12 cellular contexts compared by ENCODE assay signal in genomic region chr21:16084776-16085364, GRCh38.
DNase-seq lines count a peak whose midpoint lies in the region; ATAC-seq and TF ChIP-seq lines count a peak whose summit lies in the region.
"Had no signal": no experiment of that assay in that cellular context is flagged by ENCODE, and none has a peak within 500 bp of the region (broad histone marks: within the 10 kb centered on the region; RNA-seq: fewer than 3 reads in every experiment).

No MANE protein-coding gene starts in this region.

- TF ChIP-seq CTCF in 22Rv1 (IDR thresholded peaks at IDR 0.05): no peak
- TF ChIP-seq CTCF in LNCaP clone FGC (IDR thresholded peaks at IDR 0.05; ENCODE audit: control insufficient read depth, extremely low read depth, insufficient read depth): peak; percentile 41
- no peak for TF ChIP-seq CTCF in esophagus squamous epithelium (IDR thresholded peaks at IDR 0.05)
- no peak for TF ChIP-seq CTCF in nephron progenitor cell (IDR thresholded peaks at IDR 0.05)
- no peak for TF ChIP-seq CTCF in spleen (IDR thresholded peaks at IDR 0.05 in 8 of 11, conservative IDR thresholded peaks at IDR 0.05 in 3 of 11)
- TF ChIP-seq CTCF in Caco-2 (IDR thresholded peaks at IDR 0.05; ENCODE audit: insufficient read depth in 1 of 2, low read depth in 1 of 2, low read length in 1 of 2, severe bottlenecking in 1 of 2, unreplicated experiment in 1 of 2): no peak

- TF ChIP-seq POLR2A in esophagus squamous epithelium (IDR thresholded peaks at IDR 0.05) (no peak), spleen (IDR thresholded peaks at IDR 0.05) (no peak)

- H3K27ac Mint-ChIP-seq in nephron progenitor cell (peak overlapping the region; percentile 85), Caco-2 (ENCODE audit: unreplicated experiment) (no peak overlapping the region)
- no peak overlapping the region for H3K27ac Mint-ChIP-seq in activated T-cell treated with anti-CD3 and anti-CD28 coated beads, Interleukin-2, amount 50 U/mL, for 24 hours
- H3K27ac Mint-ChIP-seq: activated naive CD8-positive, alpha-beta T cell treated with anti-CD3 and anti-CD28 coated beads, Interleukin-2, amount 50 U/mL, for 24 hours had no signal

- intact Hi-C loops in esophagus squamous epithelium (cut with DNase I) (loop anchor here (5.0 kb wide), 1 partner anchor 242 kb away; no protein-coding TSS in a partner anchor), spleen (cut with DNase I; ENCODE audit: low total_unique reads) (loop anchor here (5.0 kb wide), 1 partner anchor 242 kb away; no protein-coding TSS in a partner anchor), Caco-2 (cut with micrococcal nuclease; ENCODE audit: unreplicated experiment) (loop anchor here (10.0 kb wide), 1 partner anchor 110 kb away; no protein-coding TSS in a partner anchor)

- WGBS in esophagus squamous epithelium, 2 donors: 69 to 79% methylated on average over 7 of the region's 7 CpGs
- WGBS in spleen, 5 donors: 84 to 91% (median 89%) methylated on average over 7 of the region's 7 CpGs

- H3K27me3 ChIP-seq in esophagus squamous epithelium (no peaks in the 10 kb centered on the region), spleen (replicated peaks in 1 of 7) (no peaks in the 10 kb centered on the region), Caco-2 (replicated peaks; ENCODE audit: control insufficient read depth, insufficient read depth, low read length) (no peaks in the 10 kb centered on the region)

- H3K27me3 Mint-ChIP-seq in nephron progenitor cell (ENCODE audit: low read depth, poor library complexity): no peaks in the 10 kb centered on the region
- no peaks in the 10 kb centered on the region for H3K27me3 Mint-ChIP-seq in activated T-cell treated with anti-CD3 and anti-CD28 coated beads, Interleukin-2, amount 50 U/mL, for 24 hours
- H3K27me3 Mint-ChIP-seq in Caco-2 (ENCODE audit: insufficient read depth, unreplicated experiment): no peaks in the 10 kb centered on the region
- H3K27me3 Mint-ChIP-seq: activated naive CD8-positive, alpha-beta T cell treated with anti-CD3 and anti-CD28 coated beads, Interleukin-2, amount 50 U/mL, for 24 hours had no signal

- H3K4me3 ChIP-seq in LNCaP clone FGC (ENCODE audit: low read depth, low read length) (no peak overlapping the region; the same call in 1 of the 2 replicates), esophagus squamous epithelium (no peak overlapping the region), spleen (no peak overlapping the region), Caco-2 (ENCODE audit: low read depth, low read length) (no peak overlapping the region)

- H3K27ac ChIP-seq in 22Rv1 (peak overlapping the region; percentile 19; the same call in 1 of the 2 replicates), esophagus squamous epithelium (peak overlapping the region in 3 of 4 donors; percentile 30 to 65 (median 52)), spleen (no peak overlapping the region)
- H3K27ac ChIP-seq: HL-60 had no signal

- H3K36me3 Mint-ChIP-seq in nephron progenitor cell (ENCODE audit: low read depth) (no peaks in the 10 kb centered on the region), Caco-2 (ENCODE audit: insufficient read depth, unreplicated experiment) (no peaks in the 10 kb centered on the region)
- no peaks in the 10 kb centered on the region for H3K36me3 Mint-ChIP-seq in activated T-cell treated with anti-CD3 and anti-CD28 coated beads, Interleukin-2, amount 50 U/mL, for 24 hours (ENCODE audit: low read depth)

- DNase-seq in LNCaP clone FGC (ENCODE audit: low read depth) (peak; percentile 93), esophagus squamous epithelium (lab: John Stamatoyannopoulos, UW) (no peak), nephron progenitor cell (no peak), spleen (no peak), Caco-2 (no peak)
- no peak for DNase-seq in activated T-cell treated with anti-CD3 and anti-CD28 coated beads, Interleukin-2, amount 50 U/mL, for 24 hours
- DNase-seq: activated naive CD8-positive, alpha-beta T cell treated with anti-CD3 and anti-CD28 coated beads, Interleukin-2, amount 50 U/mL, for 24 hours; HCEC 1CT; stimulated activated naive CD4-positive, alpha-beta T cell treated with Interleukin-2 at 50 U/mL for 16 hours had no signal

- H3K9me3 ChIP-seq in esophagus squamous epithelium (no peaks in the 10 kb centered on the region), spleen (no peaks in the 10 kb centered on the region), Caco-2 (no peaks in the 10 kb centered on the region)

- ATAC-seq in HG03045 (IDR thresholded peaks at IDR 0.05; ENCODE audit: unreplicated experiment): no peak
- ATAC-seq: activated naive CD8-positive, alpha-beta T cell treated with anti-CD3 and anti-CD28 coated beads, Interleukin-2, amount 50 U/mL, for 24 hours had no signal

- POLR2A ChIA-PET in Caco-2 (lab: Charles Lee): no interaction called here

- H3K4me3 Mint-ChIP-seq in nephron progenitor cell (no peak overlapping the region), Caco-2 (ENCODE audit: unreplicated experiment) (no peak overlapping the region)
- H3K4me3 Mint-ChIP-seq in activated T-cell treated with anti-CD3 and anti-CD28 coated beads, Interleukin-2, amount 50 U/mL, for 24 hours: no peak overlapping the region
- H3K4me3 Mint-ChIP-seq: activated naive CD8-positive, alpha-beta T cell treated with anti-CD3 and anti-CD28 coated beads, Interleukin-2, amount 50 U/mL, for 24 hours had no signal

- H3K36me3 ChIP-seq in esophagus squamous epithelium: no peaks in the 10 kb centered on the region
- H3K36me3 ChIP-seq in spleen: no peaks in the 10 kb centered on the region
- H3K36me3 ChIP-seq in Caco-2 (ENCODE audit: control insufficient read depth, insufficient read depth, low read length): no peaks in the 10 kb centered on the region

- CTCF ChIA-PET in Caco-2 (lab: Charles Lee): no interaction called here

- H3K4me1 ChIP-seq in esophagus squamous epithelium (no peaks in the 10 kb centered on the region), spleen (no peaks in the 10 kb centered on the region), Caco-2 (no peaks in the 10 kb centered on the region)

- BruUV-seq in Caco-2 (replicated peaks; lab: Mats Ljungman, UMichigan): no TSS peak

- H3K4me1 Mint-ChIP-seq in nephron progenitor cell (peaks cover 15% of the 10 kb centered on the region), Caco-2 (ENCODE audit: low read depth, unreplicated experiment) (no peaks in the 10 kb centered on the region)
- H3K4me1 Mint-ChIP-seq in activated T-cell treated with anti-CD3 and anti-CD28 coated beads, Interleukin-2, amount 50 U/mL, for 24 hours (ENCODE audit: low read depth): no peaks in the 10 kb centered on the region
- H3K4me1 Mint-ChIP-seq: activated naive CD8-positive, alpha-beta T cell treated with anti-CD3 and anti-CD28 coated beads, Interleukin-2, amount 50 U/mL, for 24 hours had no signal

- H3K9me3 Mint-ChIP-seq in nephron progenitor cell (peaks cover 6% of the 10 kb centered on the region), Caco-2 (ENCODE audit: unreplicated experiment) (no peaks in the 10 kb centered on the region)
- H3K9me3 Mint-ChIP-seq in activated T-cell treated with anti-CD3 and anti-CD28 coated beads, Interleukin-2, amount 50 U/mL, for 24 hours: no peaks in the 10 kb centered on the region
- H3K9me3 Mint-ChIP-seq: activated naive CD8-positive, alpha-beta T cell treated with anti-CD3 and anti-CD28 coated beads, Interleukin-2, amount 50 U/mL, for 24 hours had no signal

Comparison
In these comparisons a context has a peak if more than half of its experiments do, and no peak if none do; other contexts are left out.
1. H3K27ac ChIP-seq: peak in 22Rv1 (single experiment) and esophagus squamous epithelium (3 of 4); none in spleen (0 of 8).